ENCODE assay signal across 24 cellular contexts in genomic region chr1:36822648-36823047, GRCh38.
"Had no signal": no experiment of that assay in that cellular context is flagged by ENCODE, and none has a peak within 500 bp of the region (broad histone marks: within the 10 kb centered on the region; RNA-seq: fewer than 3 reads in every experiment).

No MANE protein-coding gene starts in this region.

- H3K9me2 ChIP-seq: SK-N-SH had no signal

- FAIRE-seq: TTC549 had no signal

- H3K4me1 ChIP-seq: Peyer's patch, SJSA1 had no signal

- H3K4me3 ChIP-seq: Peyer's patch, SJSA1 had no signal

- H3K4me2 ChIP-seq: SK-N-SH had no signal

- H3K27ac ChIP-seq: brain microvascular endothelial cell, Peyer's patch, SJSA1 had no signal

- H3K27me3 ChIP-seq: brain microvascular endothelial cell, Peyer's patch had no signal

- H3K36me3 ChIP-seq: brain microvascular endothelial cell, Peyer's patch, SJSA1 had no signal

- H3K9ac ChIP-seq: SK-N-SH had no signal

- DNase-seq: activated CD4-positive, alpha-beta T cell treated with anti-CD3 and anti-CD28 coated beads, Interleukin-2, amount 10 ng/mL, durations not matched to agents 24 days and 14 days; activated CD4-positive, alpha-beta T cell treated with anti-CD3 and anti-CD28 coated beads, Interleukin-2, amount 50 U/mL, for 4 hours; activated CD8-positive, alpha-beta T cell treated with anti-CD3 and anti-CD28 coated beads for 36 hours; activated effector memory CD4-positive, alpha-beta T cell treated with anti-CD3 and anti-CD28 coated beads, Interleukin-2, amount 50 U/mL, for 16 hours; activated naive CD4-positive, alpha-beta T cell; activated naive CD4-positive, alpha-beta T cell treated with anti-CD3 and anti-CD28 coated beads, Interleukin-2, amount 50 U/mL, for 16 hours; activated naive CD8-positive, alpha-beta T cell treated with anti-CD3 and anti-CD28 coated beads for 36 hours; activated T-cell treated with anti-CD3 and anti-CD28 coated beads, Interleukin-2, amount 50 U/mL, for 1 hour; activated T-cell treated with anti-CD3 and anti-CD28 coated beads, Interleukin-2, amount 50 U/mL, for 72 hours; amniotic stem cell; brain microvascular endothelial cell; NCI-H1092; NCI-H1436 treated with DMSO at 0.1 percent for 48 hours; NCI-H1694 treated with DMSO at 0.1 percent for 48 hours; NCI-H2029; NCI-H345; NCI-H524 treated with DMSO at 0.1 percent for 48 hours; Peyer's patch; RPMI8226; SHP77 treated with DMSO at 0.1 percent for 48 hours; SK-N-SH had no signal

- H3K9me3 ChIP-seq: Peyer's patch, SJSA1, SK-N-SH had no signal

- ATAC-seq: activated CD8-positive, alpha-beta T cell treated with anti-CD3 and anti-CD28 coated beads for 36 hours; activated T-cell treated with anti-CD3 and anti-CD28 coated beads, Interleukin-2, amount 50 U/mL, for 72 hours; activated T-helper 17 cell treated with anti-CD3 and anti-CD28 coated beads, Interleukin-2, amount 50 U/mL, for 72 hours had no signal
